ENCODE assay signal across 8 cellular contexts in genomic region chr12:49069507-49070346, GRCh38. TPM values are rescaled to one million over a fixed set of nuclear protein-coding genes. Genes with fewer than 3 reads are reported as not detected.
DNase-seq lines count a peak whose midpoint lies in the region; ATAC-seq, FAIRE-seq and TF ChIP-seq lines count a peak whose summit lies in the region.

A gene with protein sequence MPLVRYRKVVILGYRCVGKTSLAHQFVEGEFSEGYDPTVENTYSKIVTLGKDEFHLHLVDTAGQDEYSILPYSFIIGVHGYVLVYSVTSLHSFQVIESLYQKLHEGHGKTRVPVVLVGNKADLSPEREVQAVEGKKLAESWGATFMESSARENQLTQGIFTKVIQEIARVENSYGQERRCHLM (minus strand): TSS chr12:49069979. CDS start chr12:49069785, 194 bp downstream.

- intact Hi-C loops in left colon (cut with DNase I, micrococcal nuclease): no loop called here

- H3K9me3 Mint-ChIP-seq in chondrocyte (ENCODE audit: low read depth): no peaks in the 10 kb centered on the region

- H3K4me2 ChIP-seq in BLaER1: peak within 1 kb of the TSS; percentile 87

- H3K4me1 ChIP-seq in BLaER1: peaks cover 20% of the 10 kb centered on the region

- H3K27me3 ChIP-seq in BLaER1: no peaks in the 10 kb centered on the region

- peak within 1 kb of the TSS; percentile 98 for H3K4me3 Mint-ChIP-seq in chondrocyte (ENCODE audit: unreplicated experiment)

- H3K27ac ChIP-seq in BLaER1: peak within 1 kb of the TSS; percentile 40

- peak; percentile 87 for DNase-seq in GM19239 (ENCODE audit: insufficient read length, low spot score)
- DNase-seq in NCI-H510A (lab: John Stamatoyannopoulos, UW): peak; percentile 94
- peak; percentile 98 for DNase-seq in activated CD4-positive, alpha-beta T cell treated with anti-CD3 and anti-CD28 coated beads for 1 hour
- peak; percentile 98 for DNase-seq in chondrocyte (ENCODE audit: low spot score)
- DNase-seq in left colon: peak; percentile 98 to 99
- DNase-seq in stimulated activated CD4-positive, alpha-beta T cell treated with anti-CD3 and anti-CD28 coated beads, Interleukin-1b, Interleukin-23, amount 100 ng/mL, for 48 hours: peak; percentile 100

- H3K27me3 Mint-ChIP-seq in chondrocyte (ENCODE audit: low read depth): no peaks in the 10 kb centered on the region

- peak within 1 kb of the TSS; percentile 82 for H3K4me3 ChIP-seq in BLaER1

- FAIRE-seq in GM19239 (lab: Jason Lieb, UNC): peak; percentile 91

- peaks cover 16% of the 10 kb centered on the region for H3K4me1 Mint-ChIP-seq in chondrocyte (ENCODE audit: low read depth)

- H3K27ac Mint-ChIP-seq in chondrocyte (ENCODE audit: unreplicated experiment): peak within 1 kb of the TSS; percentile 95

- H3K9ac ChIP-seq in BLaER1: peak within 1 kb of the TSS; percentile 71

- no peaks in the 10 kb centered on the region for H4K20me1 ChIP-seq in BLaER1

- no peaks in the 10 kb centered on the region for H3K9me3 ChIP-seq in BLaER1

- H3K36me3 Mint-ChIP-seq in chondrocyte (ENCODE audit: low read depth): no peaks in the 10 kb centered on the region

- ATAC-seq in HG03442 (IDR thresholded peaks at IDR 0.05; ENCODE audit: unreplicated experiment): peak; percentile 98
- peak; percentile 100 for ATAC-seq in left colon

- TF ChIP-seq CTCF in chondrocyte (IDR thresholded peaks at IDR 0.05): peak; percentile 46

- H3K36me3 ChIP-seq in BLaER1: peaks cover 7% of the 10 kb centered on the region; the same call in 1 of the 2 replicates

RNA-seq across cellular contexts. Expression of the gene that starts here (rescaled TPM):
- total RNA-seq in chondrocyte: 0.64 to 0.95 TPM in 2 of 3 replicates, not detected in the other
- not detected for total RNA-seq in left colon

Comparison
In these comparisons a context has a peak if more than half of its experiments do, and no peak if none do; other contexts are left out.
1. Peak in every context shown above with its lines: DNase-seq, ATAC-seq, H3K4me3 ChIP-seq and H3K27ac ChIP-seq.
2. Peak in DNase-seq in chondrocyte; RNA of the gene not detected or under 1 TPM.
3. Peak in DNase-seq and ATAC-seq in left colon; RNA of the gene not detected or under 1 TPM.